ENCODE assay signal across 1 cellular context in the genomic region with DNA sequence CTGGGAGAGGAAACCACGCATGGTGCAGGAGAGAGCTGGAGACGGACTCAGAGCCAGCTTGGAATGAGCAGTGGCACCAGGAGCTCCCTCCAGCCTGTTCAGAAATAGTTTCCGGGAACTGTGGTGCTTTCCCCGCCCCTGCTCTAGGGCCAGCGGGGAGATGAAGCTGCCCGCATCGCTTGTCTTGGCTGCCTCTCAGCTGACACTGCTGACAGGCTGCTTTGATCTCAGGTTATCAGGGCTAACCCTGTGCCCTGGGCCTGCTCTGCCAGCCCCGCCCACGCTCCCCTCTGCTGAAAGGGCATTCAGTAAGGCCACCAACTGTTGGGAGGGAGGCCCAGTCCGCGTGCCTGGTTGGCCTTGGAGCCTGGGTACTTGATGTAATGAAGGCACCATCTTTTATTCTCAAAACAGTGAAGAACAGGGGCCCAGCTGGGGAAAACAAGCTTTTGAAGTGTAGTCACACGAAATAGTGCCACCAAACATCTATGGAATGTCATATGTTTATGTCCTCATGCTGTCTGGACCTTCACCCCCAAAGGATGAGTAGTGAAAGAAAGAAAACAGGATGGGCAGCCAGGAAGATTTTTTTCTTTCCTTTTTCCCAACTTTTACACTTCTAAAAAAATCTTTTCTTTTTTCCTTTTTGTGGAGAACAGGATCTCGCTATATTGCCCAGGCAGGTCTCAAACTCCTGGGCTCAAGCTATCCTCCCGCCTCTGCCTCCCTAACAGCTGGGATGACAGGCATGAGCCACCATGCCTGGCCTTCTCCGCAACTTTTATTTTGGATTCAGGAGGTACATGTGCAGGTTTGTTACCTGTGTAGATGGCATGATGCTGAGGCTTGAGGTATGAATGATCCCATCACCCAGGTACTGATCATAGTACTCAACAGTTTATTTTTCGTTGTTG.
TF ChIP-seq lines count a peak whose summit lies in the region.

No MANE protein-coding gene starts in this region.

TF ChIP-seq in HCT116, 20 proteins besides CTCF, POLR2A, EP300 and RAD21 (continued from another document):
- no peak for TF ChIP-seq REST (IDR thresholded peaks at IDR 0.05; ENCODE audit: low read depth)
- peak; percentile 11; the same call in 1 of the 2 replicates for TF ChIP-seq JUND (IDR thresholded peaks at IDR 0.05)
- TF ChIP-seq SP1 (IDR thresholded peaks at IDR 0.05; ENCODE audit: low read depth): peak; percentile 46
- no peak; the same call in 1 of the 2 replicates for TF ChIP-seq SIN3A (IDR thresholded peaks at IDR 0.05; ENCODE audit: low read depth)
- TF ChIP-seq POLR2AphosphoS5 (IDR thresholded peaks at IDR 0.05; ENCODE audit: low read depth, low read length): peak; percentile 40; the same call in 1 of the 2 replicates
- TF ChIP-seq TCF7L2 (IDR thresholded peaks at IDR 0.05; ENCODE audit: borderline replicate concordance, extremely low read depth, insufficient read depth, insufficient read length): peak; percentile 97
- no peak for TF ChIP-seq CEBPB (IDR thresholded peaks at IDR 0.05; ENCODE audit: low read depth)
- TF ChIP-seq ZBTB33 (IDR thresholded peaks at IDR 0.05; ENCODE audit: extremely low read depth, insufficient replicate concordance, low read length): no peak
- TF ChIP-seq ZFX (IDR thresholded peaks at IDR 0.05): no peak
- TF ChIP-seq CBX3 (IDR thresholded peaks at IDR 0.05; ENCODE audit: low read depth): peak; percentile 37; the same call in 1 of the 2 replicates
- TF ChIP-seq EGR1 (IDR thresholded peaks at IDR 0.05; ENCODE audit: low read depth): peak; percentile 88
TF ChIP-seq in HCT116: peak in this region for 7.
